Comparison of ENCODE assay signal across 22 cellular contexts in the genomic region with DNA sequence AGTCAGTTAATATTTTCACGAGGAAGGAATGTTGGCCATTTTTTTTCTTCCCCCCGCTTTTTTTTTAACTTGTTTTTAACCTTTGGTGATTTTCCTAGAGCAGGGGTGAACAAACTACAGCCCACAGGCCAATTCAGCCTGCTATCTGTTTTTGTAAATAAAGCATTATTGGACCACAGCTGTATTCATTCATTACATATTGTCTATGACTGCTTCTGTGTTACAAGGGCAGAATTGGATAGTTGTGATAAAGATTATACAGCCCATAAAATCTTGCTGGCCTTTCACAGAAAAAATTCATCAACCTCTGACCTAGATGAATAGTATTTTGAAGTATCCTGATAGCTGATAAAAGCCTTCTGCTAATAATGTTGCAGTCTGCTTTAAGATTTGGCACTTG.
DNase-seq lines count a peak whose midpoint lies in the region; ATAC-seq, FAIRE-seq and TF ChIP-seq lines count a peak whose summit lies in the region.
"Had no signal": no experiment of that assay in that cellular context is flagged by ENCODE, and none has a peak within 500 bp of the region (broad histone marks: within the 10 kb centered on the region; RNA-seq: fewer than 3 reads in every experiment).

No MANE protein-coding gene starts in this region.

- ATAC-seq in HCT116 (no peak), gastroesophageal sphincter (no peak), T-helper 17 cell (no peak), HG02981 (IDR thresholded peaks at IDR 0.05; ENCODE audit: unreplicated experiment) (no peak)
- no peak for ATAC-seq in activated T-helper 17 cell treated with anti-CD3 and anti-CD28 coated beads, Interleukin-2, amount 50 U/mL, for 72 hours (replicated peaks)
- ATAC-seq: left lobe of liver; stimulated activated naive B cell treated with anti-CD40 and anti-IgM and Interleukin-4, amounts not matched to agents 10 μg/mL and 1 μg/mL and 100 μg/mL, for 72 hours had no signal

- no peak overlapping the region for H3K9ac ChIP-seq in HCT116 (ENCODE audit: low read length)
- H3K9ac ChIP-seq: parathyroid adenoma, SK-N-SH had no signal

- H3K36me3 Mint-ChIP-seq in activated T-helper 17 cell treated with anti-CD3 and anti-CD28 coated beads, Interleukin-2, amount 50 U/mL, for 72 hours (ENCODE audit: low read depth) = peaks cover 53% of the 10 kb centered on the region
- peaks cover 2% of the 10 kb centered on the region for H3K36me3 Mint-ChIP-seq in T-helper 17 cell (ENCODE audit: low read depth)
- H3K36me3 Mint-ChIP-seq: stimulated activated naive B cell treated with anti-CD40 and anti-IgM and Interleukin-4, amounts not matched to agents 10 μg/mL and 1 μg/mL and 100 μg/mL, for 72 hours had no signal

- peaks cover 6% of the 10 kb centered on the region for H3K4me1 Mint-ChIP-seq in activated T-helper 17 cell treated with anti-CD3 and anti-CD28 coated beads, Interleukin-2, amount 50 U/mL, for 72 hours
- H3K4me1 Mint-ChIP-seq in T-helper 17 cell = peaks cover 7% of the 10 kb centered on the region

- no peak for TF ChIP-seq RAD21 in HCT116 (IDR thresholded peaks at IDR 0.05; ENCODE audit: low read depth)

- 0 to 33% methylated on average over 1 to 2 of the region's 2 CpGs for WGBS in gastroesophageal sphincter (ENCODE audit: low coverage in 1 of 2), 2 donors
- 14 to 32% (median 31%) methylated on average over 2 of the region's 2 CpGs for WGBS in small intestine, 3 donors

- no peaks in the 10 kb centered on the region for H3K9me2 ChIP-seq in HCT116 (ENCODE audit: insufficient read depth)
- H3K9me2 ChIP-seq: SK-N-SH had no signal

- H3K4me1 ChIP-seq in HCT116 (ENCODE audit: control insufficient read depth in 1 of 2, insufficient read depth in 2 of 2, low read length in 2 of 2) (peaks cover 17 to 19% of the 10 kb centered on the region in 2 experiments), gastroesophageal sphincter (peaks cover 2 to 47% (median 3%) of the 10 kb centered on the region in 3 donors), small intestine (ENCODE audit: control insufficient read depth in 2 of 2, insufficient read depth in 1 of 2, low read depth in 1 of 2, low read length in 1 of 2) (peaks cover 0 to 4% of the 10 kb centered on the region in 2 donors)
- H3K4me1 ChIP-seq: parathyroid adenoma had no signal

- H3K27me3 Mint-ChIP-seq in activated T-helper 17 cell treated with anti-CD3 and anti-CD28 coated beads, Interleukin-2, amount 50 U/mL, for 72 hours = no peaks in the 10 kb centered on the region
- no peaks in the 10 kb centered on the region for H3K27me3 Mint-ChIP-seq in T-helper 17 cell
- H3K27me3 Mint-ChIP-seq: stimulated activated naive B cell treated with anti-CD40 and anti-IgM and Interleukin-4, amounts not matched to agents 10 μg/mL and 1 μg/mL and 100 μg/mL, for 72 hours had no signal

- H3K27ac Mint-ChIP-seq in activated T-helper 17 cell treated with anti-CD3 and anti-CD28 coated beads, Interleukin-2, amount 50 U/mL, for 72 hours = peak overlapping the region; percentile 27
- no peak overlapping the region for H3K27ac Mint-ChIP-seq in T-helper 17 cell
- H3K27ac Mint-ChIP-seq: stimulated activated naive B cell treated with anti-CD40 and anti-IgM and Interleukin-4, amounts not matched to agents 10 μg/mL and 1 μg/mL and 100 μg/mL, for 72 hours had no signal

- CTCF ChIA-PET in HCT116 (lab: Charles Lee) = interaction anchor here (1.2 kb wide), 1 partner anchor 12 kb away, joined by 5 read pairs; no protein-coding TSS in a partner anchor

- BruUV-seq in HCT116 (replicated peaks; lab: Mats Ljungman, UMichigan) = no TSS peak

- POLR2A ChIA-PET in HCT116 (lab: Charles Lee) = no interaction called here

- TF ChIP-seq EP300 in gastroesophageal sphincter (IDR thresholded peaks at IDR 0.05) = no peak

- no peaks in the 10 kb centered on the region for H3K79me2 ChIP-seq in HCT116 (ENCODE audit: insufficient read depth, low read length)
- H3K79me2 ChIP-seq: parathyroid adenoma had no signal

- no peaks in the 10 kb centered on the region for H3K9me3 Mint-ChIP-seq in activated T-helper 17 cell treated with anti-CD3 and anti-CD28 coated beads, Interleukin-2, amount 50 U/mL, for 72 hours
- H3K9me3 Mint-ChIP-seq: stimulated activated naive B cell treated with anti-CD40 and anti-IgM and Interleukin-4, amounts not matched to agents 10 μg/mL and 1 μg/mL and 100 μg/mL, for 72 hours had no signal

- H3K36me3 ChIP-seq in HCT116 (ENCODE audit: control insufficient read depth in 1 of 2, insufficient read depth in 2 of 2, low read length in 2 of 2) = peaks cover 0 to 4% of the 10 kb centered on the region in 2 experiments; a peak in 1 of 4 replicates
- peaks cover 0 to 46% of the 10 kb centered on the region in 2 donors for H3K36me3 ChIP-seq in gastroesophageal sphincter
- H3K36me3 ChIP-seq in small intestine (ENCODE audit: control insufficient read depth in 2 of 2, insufficient read depth in 2 of 2, low read length in 2 of 2) = peaks cover 3 to 12% of the 10 kb centered on the region in 2 donors
- H3K36me3 ChIP-seq: vagina had no signal

- 0 out of 2 replicates have a peak overlapping the region, but pooled peaks have one; percentile 44 for H3K4me2 ChIP-seq in HCT116 (ENCODE audit: low read length)
- H3K4me2 ChIP-seq: SK-N-SH had no signal

- TF ChIP-seq POLR2A in HCT116 (IDR thresholded peaks at IDR 0.05; ENCODE audit: borderline replicate concordance, extremely low read depth, insufficient read depth, insufficient read length) = no peak
- TF ChIP-seq POLR2A in gastroesophageal sphincter (IDR thresholded peaks at IDR 0.05) = no peak

- H3K27ac ChIP-seq in HCT116 (ENCODE audit: low read depth, low read length) = no peak overlapping the region
- peak overlapping the region in 3 of 4 donors; percentile 3 to 28 (median 6) for H3K27ac ChIP-seq in gastroesophageal sphincter
- no peak overlapping the region for H3K27ac ChIP-seq in small intestine (ENCODE audit: low read depth in 1 of 2, low read length in 1 of 2)
- H3K27ac ChIP-seq: parathyroid adenoma, vagina had no signal

- H3K27me3 ChIP-seq in HCT116 (ENCODE audit: insufficient read depth, low read length) (no peaks in the 10 kb centered on the region), gastroesophageal sphincter (no peaks in the 10 kb centered on the region), small intestine (ENCODE audit: control insufficient read depth in 2 of 2, insufficient read depth in 2 of 2, low read length in 2 of 2) (no peaks in the 10 kb centered on the region)
- H3K27me3 ChIP-seq: brain microvascular endothelial cell, dorsolateral prefrontal cortex, vagina had no signal

- DNase-seq in HCT116 (ENCODE audit: low read depth, low spot score) (no peak), small intestine (peak; percentile 8), T-helper 17 cell (no peak), NCI-H2029 (lab: John Stamatoyannopoulos, UW) (no peak), SKM-1 treated with dmso at 0.1 percent for 144 hours (lab: John Stamatoyannopoulos, UW; ENCODE audit: unreplicated experiment) (no peak)
- DNase-seq: activated CD4-positive, alpha-beta T cell treated with anti-CD3 and anti-CD28 coated beads, Interleukin-2, amount 50 U/mL, for 1 hour; activated naive CD4-positive, alpha-beta T cell treated with anti-CD3 and anti-CD28 coated beads, Interleukin-2, amount 50 U/mL, for 16 hours; activated T-cell treated with anti-CD3 and anti-CD28 coated beads for 4 hours; brain microvascular endothelial cell; COR-L47; dorsolateral prefrontal cortex; NCI-H1694; NCI-H510A treated with DMSO at 0.1 percent for 48 hours; SK-N-SH; stimulated activated naive B cell treated with anti-CD40 and anti-IgM and Interleukin-4, amounts not matched to agents 10 μg/mL and 1 μg/mL and 100 μg/mL, for 72 hours had no signal

- no peak overlapping the region for H2AFZ ChIP-seq in HCT116 (ENCODE audit: low read depth, low read length, poor library complexity, severe bottlenecking)
- H2AFZ ChIP-seq: parathyroid adenoma had no signal

- FAIRE-seq in small intestine (lab: Jason Lieb, UNC) = no peak
- FAIRE-seq: H1 had no signal

- TF ChIP-seq CTCF in HCT116 (IDR thresholded peaks at IDR 0.05 in 2 of 3, conservative IDR thresholded peaks at IDR 0.05 in 1 of 3; ENCODE audit: borderline replicate concordance in 1 of 3, insufficient read depth in 1 of 3, low read depth in 2 of 3, low read length in 2 of 3) (no peak), gastroesophageal sphincter (IDR thresholded peaks at IDR 0.05) (no peak)

- H3K4me3 ChIP-seq in HCT116 (replicated peaks in 1 of 2; ENCODE audit: low read depth in 1 of 2, low read length in 2 of 2) (no peak overlapping the region), gastroesophageal sphincter (no peak overlapping the region), small intestine (ENCODE audit: low read depth in 1 of 2, low read length in 2 of 2) (no peak overlapping the region)
- H3K4me3 ChIP-seq: dorsolateral prefrontal cortex, vagina had no signal

- RAD21 ChIA-PET in HCT116 (lab: Charles Lee; ENCODE audit: low non-redundant PET in 1 of 2, low total read pairs in 2 of 2, uncharacterized antibody in 2 of 2, unreplicated experiment in 2 of 2) = no interaction called here

- intact Hi-C loops in HCT116 (cut with micrococcal nuclease) = no loop called here

- no peaks in the 10 kb centered on the region for H4K20me1 ChIP-seq in HCT116 (ENCODE audit: insufficient read depth)

- H3K9me3 ChIP-seq in HCT116 (ENCODE audit: control insufficient read depth in 1 of 2, insufficient read depth in 1 of 2, low read depth in 1 of 2, low read length in 2 of 2) = no peaks in the 10 kb centered on the region
- H3K9me3 ChIP-seq in gastroesophageal sphincter = no peaks in the 10 kb centered on the region
- H3K9me3 ChIP-seq in small intestine (ENCODE audit: control insufficient read depth, low read depth) = no peaks in the 10 kb centered on the region
- no peaks in the 10 kb centered on the region for H3K9me3 ChIP-seq in T-helper 17 cell (ENCODE audit: control insufficient read depth, low read length, poor library complexity, severe bottlenecking)
- H3K9me3 ChIP-seq: SK-N-SH, vagina had no signal

- H3K4me3 Mint-ChIP-seq in activated T-helper 17 cell treated with anti-CD3 and anti-CD28 coated beads, Interleukin-2, amount 50 U/mL, for 72 hours = no peak overlapping the region
- no peak overlapping the region for H3K4me3 Mint-ChIP-seq in T-helper 17 cell
- H3K4me3 Mint-ChIP-seq: stimulated activated naive B cell treated with anti-CD40 and anti-IgM and Interleukin-4, amounts not matched to agents 10 μg/mL and 1 μg/mL and 100 μg/mL, for 72 hours had no signal

TF ChIP-seq in HCT116, 20 proteins besides CTCF, POLR2A, EP300 and RAD21 (continues in another document):
- TF ChIP-seq CEBPB (IDR thresholded peaks at IDR 0.05; ENCODE audit: low read depth) = no peak
- no peak for TF ChIP-seq ZNF274 (IDR thresholded peaks at IDR 0.05; ENCODE audit: low read depth, low read length)
- no peak for TF ChIP-seq FOSL1 (IDR thresholded peaks at IDR 0.05; ENCODE audit: low read depth)
- TF ChIP-seq EGR1 (IDR thresholded peaks at IDR 0.05; ENCODE audit: low read depth) = no peak
- no peak for TF ChIP-seq SIN3A (IDR thresholded peaks at IDR 0.05; ENCODE audit: low read depth)
- no peak for TF ChIP-seq SP1 (IDR thresholded peaks at IDR 0.05; ENCODE audit: low read depth)

Comparison
In these comparisons a context has a peak if more than half of its experiments do, and no peak if none do; other contexts are left out.
1. H3K27ac ChIP-seq: peak in gastroesophageal sphincter (3 of 4); none in HCT116 (single experiment) and small intestine (0 of 2).